Comparison of ENCODE assay signal across 11 cellular contexts in the genomic region with DNA sequence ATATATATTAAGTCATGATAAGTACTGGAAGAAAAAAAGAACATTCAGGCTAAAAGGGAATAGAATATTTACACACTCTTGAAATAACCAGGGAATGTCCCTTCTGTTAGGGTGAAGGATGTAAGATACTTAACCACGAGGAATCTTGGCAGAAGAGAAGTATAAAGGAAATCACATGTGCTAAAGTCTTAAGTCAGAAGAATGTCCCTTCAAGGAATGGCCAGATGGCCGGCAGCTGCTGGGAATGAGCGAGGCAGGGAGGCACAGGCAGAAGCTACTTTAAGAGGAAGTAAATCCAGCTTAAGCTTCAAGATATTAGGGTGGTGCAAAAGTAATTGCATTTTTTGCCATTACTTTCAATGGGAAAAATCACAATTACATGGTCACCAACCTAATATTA. TPM values are rescaled to one million over a fixed set of nuclear protein-coding genes. Genes with fewer than 3 reads are reported as not detected.
A peak's percentile ranks its signal among the peaks of the same experiment; 100 is the strongest.
DNase-seq lines count a peak whose midpoint lies in the region; ATAC-seq, FAIRE-seq and TF ChIP-seq lines count a peak whose summit lies in the region.
"Had no signal": no experiment of that assay in that cellular context is flagged by ENCODE, and none has a peak within 500 bp of the region (broad histone marks: within the 10 kb centered on the region; RNA-seq: fewer than 3 reads in every experiment).

No MANE protein-coding gene starts in this region.

- peak overlapping the region; percentile 35; the same call in 1 of the 2 replicates for H2BK20ac ChIP-seq in IMR-90 (ENCODE audit: low read depth, low read length)

- H2AK5ac ChIP-seq in IMR-90 (ENCODE audit: low read depth, low read length), result no peak overlapping the region

- H4K8ac ChIP-seq in IMR-90 (ENCODE audit: low read depth in 2 of 2, low read length in 2 of 2), result peak overlapping the region; percentile 62 to 70; a peak in 1 of 4 replicates

- H3K36me3 Mint-ChIP-seq in WTC11, result no peaks in the 10 kb centered on the region

- H3K9me1 ChIP-seq in IMR-90 (ENCODE audit: insufficient read depth, low read length), result 0 out of 2 replicates have a peak, but pooled peaks cover 2% of the 10 kb centered on the region

- H3K36me3 ChIP-seq in IMR-90 (ENCODE audit: control insufficient read depth, insufficient read depth, low read length) (no peaks in the 10 kb centered on the region), lower lobe of right lung (no peaks in the 10 kb centered on the region), upper lobe of left lung (no peaks in the 10 kb centered on the region)

- in situ Hi-C loops in IMR-90 (cut with MboI; ENCODE audit: low sequenced_read_pairs), result no loop called here

- no peak overlapping the region for H3K27ac Mint-ChIP-seq in WTC11
- H3K27ac Mint-ChIP-seq: T-helper 2 cell treated with Interferon-gamma antibody and Interleukin-4, amounts not matched to agents 5 μg/mL and 100 μg/mL, for 36 hours had no signal

- peak overlapping the region; percentile 72 for H2BK120ac ChIP-seq in IMR-90 (ENCODE audit: low read depth, low read length)

- no peak overlapping the region for H3K4me3 Mint-ChIP-seq in WTC11
- H3K4me3 Mint-ChIP-seq: central memory CD8-positive, alpha-beta T cell; T-helper 2 cell treated with Interferon-gamma antibody and Interleukin-4, amounts not matched to agents 5 μg/mL and 100 μg/mL, for 36 hours had no signal

- H3K27me3 Mint-ChIP-seq in WTC11 (ENCODE audit: low read depth), result no peaks in the 10 kb centered on the region
- H3K27me3 Mint-ChIP-seq: central memory CD8-positive, alpha-beta T cell had no signal

- no peak overlapping the region for H2BK15ac ChIP-seq in IMR-90 (ENCODE audit: low read depth, low read length)

- no peak for TF ChIP-seq EP300 in upper lobe of left lung (IDR thresholded peaks at IDR 0.05)

- H3K4me1 Mint-ChIP-seq in WTC11, result peaks cover 11% of the 10 kb centered on the region
- H3K4me1 Mint-ChIP-seq: central memory CD8-positive, alpha-beta T cell had no signal

- TF ChIP-seq CTCF in IMR-90 (conservative IDR thresholded peaks at IDR 0.05; ENCODE audit: low read depth, low read length), result no peak
- TF ChIP-seq CTCF in lower lobe of right lung (IDR thresholded peaks at IDR 0.05), result no peak
- TF ChIP-seq CTCF in upper lobe of left lung (IDR thresholded peaks at IDR 0.05), result no peak
- no peak for TF ChIP-seq CTCF in WTC11 (IDR thresholded peaks at IDR 0.05)

- BruUV-seq in IMR-90 (replicated peaks; lab: Mats Ljungman, UMichigan), result no TSS peak

- H3K79me1 ChIP-seq in IMR-90 (ENCODE audit: low read depth in 1 of 2, low read length in 2 of 2), result no peaks in the 10 kb centered on the region; a peak in 2 of 4 replicates

- no peak overlapping the region for H3K9ac ChIP-seq in IMR-90 (ENCODE audit: low read depth, low read length)

- WGBS in IMR-90 (ENCODE audit: extremely low coverage in 2 of 2, insufficient read length in 1 of 2), 2 experiments, result 0% methylated on average over 1 of the region's 3 CpGs; no CpG with 5 or more reads in 1 of the 2 experiments
- 41 to 58% methylated on average over 3 of the region's 3 CpGs for whole genome bisulfite sequencing in upper lobe of left lung, 2 donors

- ATAC-seq in IMR-90 (ENCODE audit: low read depth) (peak; percentile 90), lower lobe of right lung (peak; percentile 62 to 75), upper lobe of left lung (ENCODE audit: low FRiP score in 2 of 2) (peak in 1 of 2 donors; percentile 71), WTC11 (no peak)

- POLR2A ChIA-PET in IMR-90 (lab: Charles Lee; ENCODE audit: unreplicated experiment), result no interaction called here
- POLR2A ChIA-PET in WTC11 (lab: Charles Lee), result no interaction called here

- H3K27ac ChIP-seq in IMR-90 (ENCODE audit: insufficient read depth, low read length), result no peak overlapping the region
- H3K27ac ChIP-seq in lower lobe of right lung, result no peak overlapping the region
- peak overlapping the region in 2 of 4 donors; percentile 35 to 49 for H3K27ac ChIP-seq in upper lobe of left lung

- no peak overlapping the region for H3K14ac ChIP-seq in IMR-90 (replicated peaks; ENCODE audit: low read depth, low read length)

- no peak for TF ChIP-seq RAD21 in IMR-90 (IDR thresholded peaks at IDR 0.05; ENCODE audit: low read length)

- H2AK9ac ChIP-seq in IMR-90 (replicated peaks; ENCODE audit: low read depth, low read length, poor library complexity), result no peak overlapping the region

- dilution Hi-C loops in IMR-90 (cut with HindIII; ENCODE audit: low sequenced_read_pairs, unreplicated experiment), result no loop called here

- no peaks in the 10 kb centered on the region for H3K9me3 Mint-ChIP-seq in WTC11
- H3K9me3 Mint-ChIP-seq: central memory CD8-positive, alpha-beta T cell; T-helper 2 cell treated with Interferon-gamma antibody and Interleukin-4, amounts not matched to agents 5 μg/mL and 100 μg/mL, for 36 hours had no signal

- CTCF ChIA-PET in IMR-90 (lab: Yijun Ruan, JAX) (no interaction called here), WTC11 (lab: Charles Lee) (no interaction called here)

- peak overlapping the region; percentile 50; the same call in 1 of the 2 replicates for H4K91ac ChIP-seq in IMR-90 (ENCODE audit: insufficient read depth, low read depth, low read length)

- peak overlapping the region; percentile 29; the same call in 1 of the 2 replicates for H3K23ac ChIP-seq in IMR-90 (ENCODE audit: low read depth, low read length)

- TF ChIP-seq POLR2A in IMR-90 (IDR thresholded peaks at IDR 0.05; ENCODE audit: low read depth, low read length), result no peak
- TF ChIP-seq POLR2A in upper lobe of left lung (IDR thresholded peaks at IDR 0.05), result no peak

- DNase-seq in IMR-90 (peak; percentile 95), lower lobe of right lung (peak; percentile 62), upper lobe of left lung (peak; percentile 30 to 33), retina (no peak), WTC11 (ENCODE audit: low spot score) (no peak)
- DNase-seq in activated naive CD4-positive, alpha-beta T cell (lab: John Stamatoyannopoulos, UW), result no peak
- DNase-seq: head of caudate nucleus had no signal

- H2AFZ ChIP-seq in IMR-90 (replicated peaks; ENCODE audit: low read length, poor library complexity), result no peak overlapping the region

- H3K4me2 ChIP-seq in IMR-90 (ENCODE audit: low read depth, low read length), result no peak overlapping the region

- H3K4me1 ChIP-seq in IMR-90 (ENCODE audit: control insufficient read depth, insufficient read depth, low read length) (peaks cover 2% of the 10 kb centered on the region; the same call in 1 of the 2 replicates), lower lobe of right lung (peaks cover 3% of the 10 kb centered on the region), upper lobe of left lung (no peaks in the 10 kb centered on the region)

- H3K9me3 ChIP-seq in IMR-90 (ENCODE audit: control insufficient read depth, insufficient read depth, low read length) (no peaks in the 10 kb centered on the region), lower lobe of right lung (no peaks in the 10 kb centered on the region), upper lobe of left lung (no peaks in the 10 kb centered on the region)

- H3K27me3 ChIP-seq in IMR-90 (ENCODE audit: control insufficient read depth, insufficient read depth, low read length), result no peaks in the 10 kb centered on the region
- no peaks in the 10 kb centered on the region for H3K27me3 ChIP-seq in lower lobe of right lung (ENCODE audit: low read depth)
- H3K27me3 ChIP-seq in upper lobe of left lung, result no peaks in the 10 kb centered on the region

- peak overlapping the region; percentile 6 for H2BK5ac ChIP-seq in IMR-90 (ENCODE audit: low read depth, low read length, poor library complexity, severe bottlenecking)

- no peak overlapping the region for H3K56ac ChIP-seq in IMR-90 (ENCODE audit: extremely low read depth, insufficient read depth, low read length)

- H3K4me3 ChIP-seq in IMR-90 (ENCODE audit: insufficient read depth, low read depth, low read length) (no peak overlapping the region), lower lobe of right lung (no peak overlapping the region), upper lobe of left lung (no peak overlapping the region)

- H3K18ac ChIP-seq in IMR-90 (ENCODE audit: low read depth, low read length), result no peak overlapping the region; the same call in 1 of the 2 replicates

- intact Hi-C loops in IMR-90 (cut with micrococcal nuclease), result no loop called here
- intact Hi-C loops in lower lobe of right lung (cut with DNase I), result no loop called here

- peak overlapping the region; percentile 75; the same call in 1 of the 2 replicates for H3K4ac ChIP-seq in IMR-90 (ENCODE audit: low read depth, low read length)

- peak; percentile 95 for FAIRE-seq in endometrium (lab: Jason Lieb, UNC)

- H4K20me1 ChIP-seq in IMR-90 (ENCODE audit: insufficient read depth, low read length), result no peaks in the 10 kb centered on the region

- H4K5ac ChIP-seq in IMR-90 (ENCODE audit: low read depth, low read length), result no peak overlapping the region

TF ChIP-seq in IMR-90, 13 proteins besides CTCF, POLR2A, EP300 and RAD21:
- no peak for TF ChIP-seq MAFK (IDR thresholded peaks at IDR 0.05; ENCODE audit: low read depth, low read length)
- peak; percentile 22; the same call in 1 of the 2 replicates for TF ChIP-seq MXI1 (IDR thresholded peaks at IDR 0.05; ENCODE audit: borderline replicate concordance, low read depth, low read length)

TF ChIP-seq in WTC11, 78 proteins besides CTCF, POLR2A, EP300 and RAD21:
- no peak for TF ChIP-seq OVOL2 (CRISPR knock-in tag; IDR thresholded peaks at IDR 0.05; ENCODE audit: borderline replicate concordance)
- no peak for TF ChIP-seq CREM (CRISPR knock-in tag; IDR thresholded peaks at IDR 0.05)
- TF ChIP-seq GTF2I (CRISPR knock-in tag; conservative IDR thresholded peaks at IDR 0.05), result no peak
- TF ChIP-seq ZBTB21 (CRISPR knock-in tag; IDR thresholded peaks at IDR 0.05; ENCODE audit: borderline replicate concordance), result no peak

RNA-seq across cellular contexts. Expression of a gene that starts 5.5 kb away (rescaled TPM):
- total RNA-seq in IMR-90 (2012; rRNA removed), result 0.54 and 1.7 TPM in 2 replicates
- polyA plus RNA-seq in IMR-90 (2012; rRNA removed), result 0.67 and 1.4 TPM in 2 replicates
- 0.11 and 0.12 TPM in 2 replicates for polyA plus RNA-seq in IMR-90 (2012; cell fraction: cytosol; rRNA removed)
- polyA plus RNA-seq in IMR-90 (2012; cell fraction: nucleus; rRNA removed; ENCODE audit: low replicate concordance), result 0.27 and 2.2 TPM in 2 replicates
- 29.4 TPM for total RNA-seq in lower lobe of right lung
- 10 to 100 TPM in 5 of 6 donors, 1 to 10 TPM in 1; 6.2 to 51.3 (median 20.3) TPM for total RNA-seq in upper lobe of left lung
- total RNA-seq in WTC11 (2021), result 3.1 to 5.1 TPM (median 3.2 TPM) in 3 replicates
- total RNA-seq: HT-29 had no signal

Comparison
In these comparisons a context has a peak if more than half of its experiments do, and no peak if none do; other contexts are left out.
1. DNase-seq: peak in IMR-90 (single experiment), lower lobe of right lung (single experiment) and upper lobe of left lung (2 of 2); none in retina (single experiment), WTC11 (single experiment) and activated naive CD4-positive, alpha-beta T cell (0 of 4).